In the genomic region with DNA sequence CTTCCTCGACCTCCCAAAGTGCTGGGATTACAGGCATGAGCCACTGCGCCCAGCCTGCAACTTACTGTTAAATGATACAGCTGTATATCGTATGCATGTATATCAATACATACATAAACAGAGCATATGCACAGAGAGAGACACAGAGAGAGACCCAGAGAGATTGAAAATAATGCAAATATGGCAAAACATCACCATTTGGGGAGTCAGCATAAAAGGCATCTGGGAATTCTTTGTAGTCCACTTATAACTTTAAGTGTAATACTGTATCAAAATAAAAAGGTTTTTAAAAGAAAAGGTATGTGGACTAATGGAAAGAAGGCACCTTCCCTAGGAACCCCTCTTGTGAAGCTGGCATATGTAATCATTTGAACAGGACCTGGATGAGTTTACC, we compare ENCODE assay signal across 37 cellular contexts. TPM values are rescaled to one million over a fixed set of nuclear protein-coding genes. Genes with fewer than 3 reads are reported as not detected.
"Had no signal": no experiment of that assay in that cellular context is flagged by ENCODE, and none has a peak within 500 bp of the region (broad histone marks: within the 10 kb centered on the region; RNA-seq: fewer than 3 reads in every experiment).

No MANE protein-coding gene starts in this region.

- DNase-seq: activated B cell treated with CpG ODN at 0.5 μM for 24 hours; activated CD4-positive, alpha-beta memory T cell treated with anti-CD3 and anti-CD28 coated beads for 36 hours; activated CD4-positive, alpha-beta T cell treated with anti-CD3 and anti-CD28 coated beads for 4 hours; activated CD4-positive, alpha-beta T cell treated with anti-CD3 and anti-CD28 coated beads, Interleukin-2, amount 10 ng/mL, durations not matched to agents 24 days and 14 days; activated CD4-positive, alpha-beta T cell treated with anti-CD3 and anti-CD28 coated beads, Interleukin-2, amount 50 U/mL, for 1 hour; activated CD4-positive, alpha-beta T cell treated with anti-CD3 and anti-CD28 coated beads, Interleukin-2, amount 50 U/mL, for 4 hours; activated CD4-positive, CD25-positive, alpha-beta regulatory T cell treated with anti-CD3 and anti-CD28 coated beads, Interleukin-2, amount 50 U/mL, for 72 hours; activated CD8-positive, alpha-beta memory T cell treated with anti-CD3 and anti-CD28 coated beads, Interleukin-2, amount 50 U/mL, for 4 hours; activated CD8-positive, alpha-beta T cell treated with anti-CD3 and anti-CD28 coated beads for 36 hours; activated effector memory CD4-positive, alpha-beta T cell treated with anti-CD3 and anti-CD28 coated beads, Interleukin-2, amount 50 U/mL, for 16 hours; activated gamma-delta T cell treated with Interleukin-2 at 50 U/mL for 16 hours; activated naive CD4-positive, alpha-beta T cell; activated naive CD4-positive, alpha-beta T cell treated with anti-CD3 and anti-CD28 coated beads for 36 hours; activated naive CD4-positive, alpha-beta T cell treated with anti-CD3 and anti-CD28 coated beads, Interleukin-2, amount 50 U/mL, for 16 hours; activated naive CD8-positive, alpha-beta T cell treated with anti-CD3 and anti-CD28 coated beads for 36 hours; activated T-cell treated with anti-CD3 and anti-CD28 coated beads for 4 hours; activated T-cell treated with anti-CD3 and anti-CD28 coated beads, Interleukin-2, amount 50 U/mL, for 1 hour; activated T-cell treated with anti-CD3 and anti-CD28 coated beads, Interleukin-2, amount 50 U/mL, for 4 hours; activated T-cell treated with anti-CD3 and anti-CD28 coated beads, Interleukin-2, amount 50 U/mL, for 72 hours; adrenal gland; amniotic stem cell; aorta; body of pancreas; brain microvascular endothelial cell; central memory CD4-positive, alpha-beta T cell; T-helper 2 cell; T-helper 9 cell had no signal

- H3K4me1 ChIP-seq: adrenal gland, body of pancreas, breast epithelium had no signal

- H3K27me3 ChIP-seq: adrenal gland, body of pancreas, brain microvascular endothelial cell, breast epithelium had no signal

- H3K36me3 Mint-ChIP-seq: activated CD4-positive, alpha-beta memory T cell treated with anti-CD3 and anti-CD28 coated beads for 36 hours; activated naive CD4-positive, alpha-beta T cell treated with anti-CD3 and anti-CD28 coated beads, Interleukin-2, amount 50 U/mL, for 72 hours; activated naive CD8-positive, alpha-beta T cell treated with anti-CD3 and anti-CD28 coated beads for 36 hours had no signal

- H3K9me3 Mint-ChIP-seq: activated B cell treated with CpG ODN at 0.5 μM for 24 hours; activated CD4-positive, alpha-beta memory T cell treated with anti-CD3 and anti-CD28 coated beads for 36 hours; activated CD4-positive, alpha-beta T cell treated with anti-CD3 and anti-CD28 coated beads, Interleukin-2, amount 10 ng/mL, durations not matched to agents 24 days and 14 days; activated CD8-positive, alpha-beta T cell treated with anti-CD3 and anti-CD28 coated beads for 36 hours; activated naive CD4-positive, alpha-beta T cell treated with anti-CD3 and anti-CD28 coated beads for 36 hours; activated naive CD4-positive, alpha-beta T cell treated with anti-CD3 and anti-CD28 coated beads, Interleukin-2, amount 50 U/mL, for 72 hours; activated naive CD8-positive, alpha-beta T cell treated with anti-CD3 and anti-CD28 coated beads for 36 hours; activated T-cell treated with anti-CD3 and anti-CD28 coated beads, Interleukin-2, amount 50 U/mL, for 4 hours; activated T-cell treated with anti-CD3 and anti-CD28 coated beads, Interleukin-2, amount 50 U/mL, for 72 hours; activated T-helper 1 cell treated with anti-CD3 and anti-CD28 coated beads, Interleukin-12 subunit alpha, Interleukin-12 subunit beta, Interleukin-2, Interleukin-4 antibody, amounts not matched to agents 30 ng/mL and 10 ng/mL and 1 ng/mL, durations not matched to agents 14 hours and 24 hours and 36 hours; activated T-helper 17 cell treated with anti-CD3 and anti-CD28 coated beads, Interleukin-2, amount 50 U/mL, for 72 hours; T-helper 2 cell treated with Interferon-gamma antibody and Interleukin-4, amounts not matched to agents 5 μg/mL and 100 μg/mL, for 36 hours had no signal

- H3K27me3 Mint-ChIP-seq: activated CD4-positive, alpha-beta memory T cell treated with anti-CD3 and anti-CD28 coated beads for 36 hours had no signal

- H3K27ac Mint-ChIP-seq: activated CD4-positive, alpha-beta memory T cell treated with anti-CD3 and anti-CD28 coated beads for 36 hours; activated CD4-positive, alpha-beta T cell treated with anti-CD3 and anti-CD28 coated beads, Interleukin-2, amount 10 ng/mL, durations not matched to agents 24 days and 14 days; activated CD8-positive, alpha-beta T cell treated with anti-CD3 and anti-CD28 coated beads for 36 hours; activated naive CD4-positive, alpha-beta T cell treated with anti-CD3 and anti-CD28 coated beads for 36 hours; activated naive CD4-positive, alpha-beta T cell treated with anti-CD3 and anti-CD28 coated beads, Interleukin-2, amount 50 U/mL, for 72 hours; activated naive CD8-positive, alpha-beta T cell treated with anti-CD3 and anti-CD28 coated beads for 36 hours; activated T-cell treated with anti-CD3 and anti-CD28 coated beads, Interleukin-2, amount 50 U/mL, for 72 hours; activated T-helper 1 cell treated with anti-CD3 and anti-CD28 coated beads, Interleukin-12 subunit alpha, Interleukin-12 subunit beta, Interleukin-2, Interleukin-4 antibody, amounts not matched to agents 30 ng/mL and 10 ng/mL and 1 ng/mL, durations not matched to agents 14 hours and 24 hours and 36 hours; activated T-helper 17 cell treated with anti-CD3 and anti-CD28 coated beads, Interleukin-2, amount 50 U/mL, for 72 hours; T-helper 2 cell treated with Interferon-gamma antibody and Interleukin-4, amounts not matched to agents 5 μg/mL and 100 μg/mL, for 36 hours had no signal

- H3K27ac ChIP-seq: adrenal gland, body of pancreas, brain microvascular endothelial cell, VCaP had no signal

- H3K4me1 Mint-ChIP-seq: activated B cell treated with CpG ODN at 0.5 μM for 24 hours; activated CD4-positive, alpha-beta T cell treated with anti-CD3 and anti-CD28 coated beads, Interleukin-2, amount 10 ng/mL, durations not matched to agents 24 days and 14 days; activated naive CD8-positive, alpha-beta T cell treated with anti-CD3 and anti-CD28 coated beads for 36 hours; activated T-helper 17 cell treated with anti-CD3 and anti-CD28 coated beads, Interleukin-2, amount 50 U/mL, for 72 hours had no signal

- H3K4me3 Mint-ChIP-seq: activated B cell treated with CpG ODN at 0.5 μM for 24 hours; activated CD4-positive, alpha-beta memory T cell treated with anti-CD3 and anti-CD28 coated beads for 36 hours; activated CD4-positive, alpha-beta T cell treated with anti-CD3 and anti-CD28 coated beads, Interleukin-2, amount 10 ng/mL, durations not matched to agents 24 days and 14 days; activated CD8-positive, alpha-beta T cell treated with anti-CD3 and anti-CD28 coated beads for 36 hours; activated naive CD4-positive, alpha-beta T cell treated with anti-CD3 and anti-CD28 coated beads for 36 hours; activated naive CD8-positive, alpha-beta T cell treated with anti-CD3 and anti-CD28 coated beads for 36 hours; activated T-cell treated with anti-CD3 and anti-CD28 coated beads, Interleukin-2, amount 50 U/mL, for 4 hours; activated T-cell treated with anti-CD3 and anti-CD28 coated beads, Interleukin-2, amount 50 U/mL, for 72 hours; activated T-helper 1 cell treated with anti-CD3 and anti-CD28 coated beads, Interleukin-12 subunit alpha, Interleukin-12 subunit beta, Interleukin-2, Interleukin-4 antibody, amounts not matched to agents 30 ng/mL and 10 ng/mL and 1 ng/mL, durations not matched to agents 14 hours and 24 hours and 36 hours; activated T-helper 17 cell treated with anti-CD3 and anti-CD28 coated beads, Interleukin-2, amount 50 U/mL, for 72 hours; T-helper 2 cell treated with Interferon-gamma antibody and Interleukin-4, amounts not matched to agents 5 μg/mL and 100 μg/mL, for 36 hours had no signal

- H3K9me3 ChIP-seq: adrenal gland, body of pancreas, breast epithelium had no signal

- H3K36me3 ChIP-seq: adrenal gland, brain microvascular endothelial cell, breast epithelium had no signal

- ATAC-seq: activated CD8-positive, alpha-beta T cell treated with anti-CD3 and anti-CD28 coated beads for 36 hours; activated naive CD4-positive, alpha-beta T cell treated with anti-CD3 and anti-CD28 coated beads, Interleukin-2, amount 50 U/mL, for 72 hours; activated T-cell treated with anti-CD3 and anti-CD28 coated beads, Interleukin-2, amount 50 U/mL, for 4 hours; activated T-cell treated with anti-CD3 and anti-CD28 coated beads, Interleukin-2, amount 50 U/mL, for 72 hours; activated T-helper 17 cell treated with anti-CD3 and anti-CD28 coated beads, Interleukin-2, amount 50 U/mL, for 72 hours; body of pancreas had no signal

- H3K4me3 ChIP-seq: adrenal gland, body of pancreas, breast epithelium had no signal

- FAIRE-seq: astrocyte, colon, TTC549 had no signal

RNA-seq across cellular contexts. Expression of gene ALX4, which starts 21.8 kb away (rescaled TPM):
- total RNA-seq: activated B cell treated with CpG ODN at 0.5 μM for 24 hours; activated CD4-positive, alpha-beta memory T cell treated with anti-CD3 and anti-CD28 coated beads for 36 hours; activated CD4-positive, alpha-beta T cell treated with anti-CD3 and anti-CD28 coated beads, Interleukin-2, amount 10 ng/mL, durations not matched to agents 24 days and 14 days; activated CD8-positive, alpha-beta memory T cell treated with anti-CD3 and anti-CD28 coated beads for 36 hours; activated CD8-positive, alpha-beta T cell treated with anti-CD3 and anti-CD28 coated beads for 36 hours; activated naive CD4-positive, alpha-beta T cell treated with anti-CD3 and anti-CD28 coated beads for 36 hours; activated naive CD4-positive, alpha-beta T cell treated with anti-CD3 and anti-CD28 coated beads, Interleukin-2, amount 50 U/mL, for 72 hours; activated naive CD8-positive, alpha-beta T cell treated with anti-CD3 and anti-CD28 coated beads for 36 hours; activated T-cell treated with anti-CD3 and anti-CD28 coated beads, Interleukin-2, amount 50 U/mL, for 4 hours; activated T-cell treated with anti-CD3 and anti-CD28 coated beads, Interleukin-2, amount 50 U/mL, for 72 hours; activated T-helper 1 cell treated with anti-CD3 and anti-CD28 coated beads, Interleukin-12 subunit alpha, Interleukin-12 subunit beta, Interleukin-2, Interleukin-4 antibody, amounts not matched to agents 30 ng/mL and 10 ng/mL and 1 ng/mL, durations not matched to agents 14 hours and 24 hours and 36 hours; activated T-helper 17 cell treated with anti-CD3 and anti-CD28 coated beads, Interleukin-2, amount 50 U/mL, for 72 hours; adrenal gland; astrocyte; body of pancreas had no signal
